ENCODE assay signal across 1 cellular context in the genomic region with DNA sequence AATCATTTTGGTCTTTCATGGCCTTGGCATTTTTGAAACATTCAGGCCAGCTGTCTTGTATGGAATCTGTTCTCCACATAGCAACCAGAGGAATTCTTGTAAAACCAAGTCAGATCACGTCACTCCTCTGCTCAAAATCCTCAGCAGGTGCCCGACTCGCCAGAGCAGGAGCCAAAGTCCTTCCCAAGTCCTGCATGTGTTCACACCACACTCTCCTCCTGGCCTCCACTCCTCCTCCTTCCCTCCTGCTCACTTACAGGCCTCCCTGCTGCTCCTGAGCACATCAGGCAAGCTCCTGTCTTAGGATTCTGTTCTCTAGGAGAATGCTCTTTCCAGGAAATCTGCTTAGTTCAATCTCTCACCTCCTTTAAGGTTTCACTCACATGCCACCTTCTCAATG.
TF ChIP-seq lines count a peak whose summit lies in the region.

No MANE protein-coding gene starts in this region.

TF ChIP-seq in K562, 482 proteins besides CTCF, POLR2A, EP300 and RAD21:
- TF ChIP-seq NCOA2 (IDR thresholded peaks at IDR 0.05; ENCODE audit: partially characterized antibody in 2 of 2) (no peak), CBFA2T2 (conservative IDR thresholded peaks at IDR 0.05) (no peak), HNRNPLL (IDR thresholded peaks at IDR 0.05; ENCODE audit: low read depth, low read length, poor library complexity, severe bottlenecking) (no peak), NFE2 (IDR thresholded peaks at IDR 0.05; ENCODE audit: low read depth) (no peak), ZNF655 (CRISPR knock-in tag; IDR thresholded peaks at IDR 0.05) (no peak), FOXA3 (CRISPR knock-in tag; conservative IDR thresholded peaks at IDR 0.05 in 1 of 2, IDR thresholded peaks at IDR 0.05 in 1 of 2) (no peak)
- TF ChIP-seq, protein P1, sequence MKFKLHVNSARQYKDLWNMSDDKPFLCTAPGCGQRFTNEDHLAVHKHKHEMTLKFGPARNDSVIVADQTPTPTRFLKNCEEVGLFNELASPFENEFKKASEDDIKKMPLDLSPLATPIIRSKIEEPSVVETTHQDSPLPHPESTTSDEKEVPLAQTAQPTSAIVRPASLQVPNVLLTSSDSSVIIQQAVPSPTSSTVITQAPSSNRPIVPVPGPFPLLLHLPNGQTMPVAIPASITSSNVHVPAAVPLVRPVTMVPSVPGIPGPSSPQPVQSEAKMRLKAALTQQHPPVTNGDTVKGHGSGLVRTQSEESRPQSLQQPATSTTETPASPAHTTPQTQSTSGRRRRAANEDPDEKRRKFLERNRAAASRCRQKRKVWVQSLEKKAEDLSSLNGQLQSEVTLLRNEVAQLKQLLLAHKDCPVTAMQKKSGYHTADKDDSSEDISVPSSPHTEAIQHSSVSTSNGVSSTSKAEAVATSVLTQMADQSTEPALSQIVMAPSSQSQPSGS (CRISPR knock-in tag; IDR thresholded peaks at IDR 0.05): no peak
TF ChIP-seq in K562: peak in this region for 0.
